ENCODE assay signal across 22 cellular contexts in genomic region chr12:12731785-12732184, GRCh38. TPM values are rescaled to one million over a fixed set of nuclear protein-coding genes. Genes with fewer than 3 reads are reported as not detected.
DNase-seq lines count a peak whose midpoint lies in the region; ATAC-seq, FAIRE-seq and TF ChIP-seq lines count a peak whose summit lies in the region.
"Had no signal": no experiment of that assay in that cellular context is flagged by ENCODE, and none has a peak within 500 bp of the region (broad histone marks: within the 10 kb centered on the region; RNA-seq: fewer than 3 reads in every experiment).

No MANE protein-coding gene starts in this region.

- H3K9me3 ChIP-seq in SK-N-SH (no peaks in the 10 kb centered on the region), osteoblast (ENCODE audit: low read depth, low read length) (no peaks in the 10 kb centered on the region), Peyer's patch (no peaks in the 10 kb centered on the region)
- H3K9me3 ChIP-seq: BE2C, MG63 had no signal

- H3K9ac ChIP-seq in SK-N-SH, result no peak overlapping the region

- H3K36me3 Mint-ChIP-seq in activated naive CD8-positive, alpha-beta T cell, result peaks cover 2% of the 10 kb centered on the region
- peaks cover 34% of the 10 kb centered on the region for H3K36me3 Mint-ChIP-seq in activated naive CD8-positive, alpha-beta T cell treated with anti-CD3 and anti-CD28 coated beads for 36 hours
- peaks cover 73% of the 10 kb centered on the region for H3K36me3 Mint-ChIP-seq in activated T-helper 17 cell treated with anti-CD3 and anti-CD28 coated beads, Interleukin-2, amount 50 U/mL, for 72 hours (ENCODE audit: low read depth)

- TF ChIP-seq POLR2A in Peyer's patch (IDR thresholded peaks at IDR 0.05), result no peak

- no peaks in the 10 kb centered on the region for H4K20me1 ChIP-seq in SK-N-SH (ENCODE audit: insufficient read depth)
- H4K20me1 ChIP-seq in osteoblast (ENCODE audit: insufficient read depth, low read length), result no peaks in the 10 kb centered on the region

- peaks cover 21% of the 10 kb centered on the region for H3F3A ChIP-seq in SK-N-SH (replicated peaks; ENCODE audit: insufficient read depth)

- H3K4me1 Mint-ChIP-seq in activated naive CD8-positive, alpha-beta T cell (ENCODE audit: low read depth), result peaks cover 58% of the 10 kb centered on the region
- peaks cover 38% of the 10 kb centered on the region for H3K4me1 Mint-ChIP-seq in activated naive CD8-positive, alpha-beta T cell treated with anti-CD3 and anti-CD28 coated beads for 36 hours
- peaks cover 29% of the 10 kb centered on the region for H3K4me1 Mint-ChIP-seq in activated T-helper 17 cell treated with anti-CD3 and anti-CD28 coated beads, Interleukin-2, amount 50 U/mL, for 72 hours

- 95% methylated on average over 6 of the region's 6 CpGs for WGBS in SK-N-SH (ENCODE audit: low lambda C conversion rate)

- no peaks in the 10 kb centered on the region for H3K9me3 Mint-ChIP-seq in activated naive CD8-positive, alpha-beta T cell (ENCODE audit: low read depth)
- H3K9me3 Mint-ChIP-seq in activated naive CD8-positive, alpha-beta T cell treated with anti-CD3 and anti-CD28 coated beads for 36 hours, result no peaks in the 10 kb centered on the region
- no peaks in the 10 kb centered on the region for H3K9me3 Mint-ChIP-seq in activated T-helper 17 cell treated with anti-CD3 and anti-CD28 coated beads, Interleukin-2, amount 50 U/mL, for 72 hours
- H3K9me3 Mint-ChIP-seq: GM23338 had no signal

- H3K27ac ChIP-seq in SK-N-SH (ENCODE audit: low read depth in 2 of 2, low read length in 1 of 2) (no peak overlapping the region), osteoblast (ENCODE audit: low read depth, low read length) (peak overlapping the region; percentile 25), Peyer's patch (no peak overlapping the region)

- H3K4me3 ChIP-seq in SK-N-SH (ENCODE audit: low read depth in 2 of 2, low read length in 1 of 2) (no peak overlapping the region), osteoblast (ENCODE audit: insufficient read depth, low read length) (no peak overlapping the region), Peyer's patch (no peak overlapping the region)
- H3K4me3 ChIP-seq: GM12878, GM23338, MG63 had no signal

- peak overlapping the region; percentile 16 for H3K27ac Mint-ChIP-seq in activated naive CD8-positive, alpha-beta T cell
- H3K27ac Mint-ChIP-seq in activated naive CD8-positive, alpha-beta T cell treated with anti-CD3 and anti-CD28 coated beads for 36 hours, result no peak overlapping the region
- no peak overlapping the region for H3K27ac Mint-ChIP-seq in activated T-helper 17 cell treated with anti-CD3 and anti-CD28 coated beads, Interleukin-2, amount 50 U/mL, for 72 hours
- H3K27ac Mint-ChIP-seq: GM23338 had no signal

- H3K4me1 ChIP-seq in SK-N-SH (ENCODE audit: control insufficient read depth in 1 of 2, insufficient read depth in 2 of 2, low read depth in 1 of 2, low read length in 1 of 2) (peaks cover 2 to 4% of the 10 kb centered on the region in 2 experiments; a peak in 3 of 4 replicates), osteoblast (ENCODE audit: insufficient read depth, low read length) (peaks cover 55% of the 10 kb centered on the region), Peyer's patch (peaks cover 0 to 8% (median 0%) of the 10 kb centered on the region in 4 donors)
- H3K4me1 ChIP-seq: BE2C had no signal

- no peak for FAIRE-seq in HTR-8/SVneo (lab: Jason Lieb, UNC)
- FAIRE-seq: G401.6, GM12878, GM18507, HepG2 had no signal

- H3K36me3 ChIP-seq in SK-N-SH (replicated peaks in 1 of 2; ENCODE audit: control insufficient read depth in 1 of 2, insufficient read depth in 2 of 2, low read length in 1 of 2) (peaks cover 0 to 2% of the 10 kb centered on the region in 2 experiments), osteoblast (ENCODE audit: insufficient read depth, low read length) (peaks cover 6% of the 10 kb centered on the region), Peyer's patch (no peaks in the 10 kb centered on the region)
- H3K36me3 ChIP-seq: BE2C had no signal

- H3K4me2 ChIP-seq in SK-N-SH (no peak overlapping the region), osteoblast (ENCODE audit: insufficient read depth, low read length) (no peak overlapping the region)
- H3K4me2 ChIP-seq: GM23338 had no signal

- no peaks in the 10 kb centered on the region for H3K27me3 Mint-ChIP-seq in activated naive CD8-positive, alpha-beta T cell
- H3K27me3 Mint-ChIP-seq in activated naive CD8-positive, alpha-beta T cell treated with anti-CD3 and anti-CD28 coated beads for 36 hours, result no peaks in the 10 kb centered on the region
- no peaks in the 10 kb centered on the region for H3K27me3 Mint-ChIP-seq in activated T-helper 17 cell treated with anti-CD3 and anti-CD28 coated beads, Interleukin-2, amount 50 U/mL, for 72 hours

- no peak for ATAC-seq in SK-N-SH treated with all-trans-retinoic acid at 6 μM for 48 hours
- no peak for ATAC-seq in activated T-helper 17 cell treated with anti-CD3 and anti-CD28 coated beads, Interleukin-2, amount 50 U/mL, for 72 hours (replicated peaks)
- ATAC-seq: GM12878, GM23338, HepG2, Right ventricle myocardium inferior had no signal

- no peaks in the 10 kb centered on the region for H3K9me2 ChIP-seq in SK-N-SH

- TF ChIP-seq CTCF in SK-N-SH (IDR thresholded peaks at IDR 0.05) (no peak), osteoblast (IDR thresholded peaks at IDR 0.05; ENCODE audit: extremely low read depth, low read depth, low read length) (no peak), Peyer's patch (IDR thresholded peaks at IDR 0.05) (no peak)

- POLR2A ChIA-PET in SK-N-SH (lab: Yijun Ruan, JAX), result no interaction called here

- DNase-seq in SK-N-SH (no peak), osteoblast (ENCODE audit: insufficient read length, low spot score, missing footprints) (no peak), Peyer's patch (no peak), HTR-8/SVneo (ENCODE audit: insufficient read length, low spot score) (no peak)
- DNase-seq in activated naive CD8-positive, alpha-beta T cell treated with anti-CD3 and anti-CD28 coated beads for 36 hours, result no peak
- DNase-seq: 8988T, BE2C, DND-41, MG63, NCI-H1092 treated with DMSO at 0.1 percent for 48 hours, NCI-H2081 treated with DMSO at 0.1 percent for 48 hours, NCI-H2227 treated with DMSO at 0.1 percent for 48 hours, NCI-H524 had no signal

- TF ChIP-seq EP300 in SK-N-SH (IDR thresholded peaks at IDR 0.05; ENCODE audit: borderline replicate concordance in 1 of 2, low read depth in 1 of 2, low read length in 1 of 2), result no peak

- H3K27me3 ChIP-seq in SK-N-SH (ENCODE audit: insufficient read depth) (no peaks in the 10 kb centered on the region), osteoblast (ENCODE audit: insufficient read depth, low read length) (no peaks in the 10 kb centered on the region), Peyer's patch (no peaks in the 10 kb centered on the region)
- H3K27me3 ChIP-seq: BE2C, MG63 had no signal

- H2AFZ ChIP-seq in SK-N-SH (ENCODE audit: low read depth), result 0 out of 2 replicates have a peak overlapping the region, but pooled peaks have one; percentile 15
- H2AFZ ChIP-seq in osteoblast (ENCODE audit: low read length), result peak overlapping the region; percentile 0
- H2AFZ ChIP-seq: GM23338 had no signal

- TF ChIP-seq RAD21 in SK-N-SH (IDR thresholded peaks at IDR 0.05; ENCODE audit: low read length), result no peak

- H3K79me2 ChIP-seq in SK-N-SH (ENCODE audit: insufficient read depth) (peaks cover 81% of the 10 kb centered on the region), osteoblast (ENCODE audit: insufficient read depth, low read length) (peaks cover 66% of the 10 kb centered on the region)

- no peak overlapping the region for H3K4me3 Mint-ChIP-seq in activated naive CD8-positive, alpha-beta T cell
- H3K4me3 Mint-ChIP-seq in activated naive CD8-positive, alpha-beta T cell treated with anti-CD3 and anti-CD28 coated beads for 36 hours, result no peak overlapping the region
- H3K4me3 Mint-ChIP-seq in activated T-helper 17 cell treated with anti-CD3 and anti-CD28 coated beads, Interleukin-2, amount 50 U/mL, for 72 hours, result peak overlapping the region; percentile 36
- H3K4me3 Mint-ChIP-seq: GM23338 had no signal

- CTCF ChIA-PET in SK-N-SH (lab: Yijun Ruan, JAX), result no interaction called here

TF ChIP-seq in SK-N-SH, 30 proteins besides CTCF, POLR2A, EP300 and RAD21 (continues in another document):
- TF ChIP-seq RCOR1 (IDR thresholded peaks at IDR 0.05; ENCODE audit: low read length), result no peak
- no peak for TF ChIP-seq EZH2phosphoT487 (IDR thresholded peaks at IDR 0.05; ENCODE audit: borderline replicate concordance, low read depth)
- no peak for TF ChIP-seq NFIC (IDR thresholded peaks at IDR 0.05; ENCODE audit: borderline replicate concordance)
- no peak for TF ChIP-seq ELF1 (IDR thresholded peaks at IDR 0.05)

TF ChIP-seq in SK-N-SH treated with all-trans-retinoic acid at 6 μM for 48 hours, 23 proteins besides CTCF, POLR2A, EP300 and RAD21 (continues in another document):
- TF ChIP-seq PPARA (CRISPR knock-in tag; IDR thresholded peaks at IDR 0.05; ENCODE audit: borderline replicate concordance) (no peak), SNAI2 (CRISPR knock-in tag; IDR thresholded peaks at IDR 0.05) (no peak), ZC3H10 (CRISPR knock-in tag; IDR thresholded peaks at IDR 0.05) (no peak)

RNA-seq across cellular contexts. Expression of gene CDKN1B, which starts 14.6 kb away (rescaled TPM):
- 6.8 and 9.2 TPM in 2 replicates for polyA plus RNA-seq in SK-N-SH (2012; rRNA removed)
- 6.9 and 8.8 TPM in 2 replicates for polyA plus RNA-seq in SK-N-SH (2012; cell fraction: cytosol; rRNA removed)
- polyA plus RNA-seq in SK-N-SH (2012; cell fraction: nucleus; rRNA removed), result 7.4 and 8.4 TPM in 2 replicates
- 10 to 100 TPM; 26.0 to 26.1 TPM for total RNA-seq in activated naive CD8-positive, alpha-beta T cell treated with anti-CD3 and anti-CD28 coated beads for 36 hours
- 10 to 100 TPM; 41.1 to 95.4 TPM for total RNA-seq in activated T-helper 17 cell treated with anti-CD3 and anti-CD28 coated beads, Interleukin-2, amount 50 U/mL, for 72 hours
- 44.5 and 52.8 TPM in 2 replicates for total RNA-seq in osteoblast
- total RNA-seq in Peyer's patch, result 10 to 100 TPM; 37.7 to 66.0 (median 48.1) TPM

RNA-seq across cellular contexts. Expression of gene GPR19, which starts 35.8 kb away (rescaled TPM):
- 0.41 and 0.55 TPM in 2 replicates for polyA plus RNA-seq in SK-N-SH (2012; rRNA removed)
- polyA plus RNA-seq in SK-N-SH (2012; cell fraction: cytosol; rRNA removed), result 0.37 and 0.39 TPM in 2 replicates
- 0.23 and 0.66 TPM in 2 replicates for polyA plus RNA-seq in SK-N-SH (2012; cell fraction: nucleus; rRNA removed)
- 10 to 100 TPM; 10.3 to 11.3 TPM for total RNA-seq in activated naive CD8-positive, alpha-beta T cell treated with anti-CD3 and anti-CD28 coated beads for 36 hours
- 10 to 100 TPM; 25.2 to 32.7 TPM for total RNA-seq in activated T-helper 17 cell treated with anti-CD3 and anti-CD28 coated beads, Interleukin-2, amount 50 U/mL, for 72 hours
- total RNA-seq in osteoblast (under 0.01 and 0.36 TPM in 2 replicates), Peyer's patch (1 to 10 TPM in 1 of 4 donors, under 1 TPM in 1, not detected in 2; 0.54 to 1.2 TPM)
- total RNA-seq: Right ventricle myocardium inferior had no signal

RNA-seq across cellular contexts. Expression of gene APOLD1, which starts 53.7 kb away (rescaled TPM):
- 1.6 and 1.7 TPM in 2 replicates for polyA plus RNA-seq in SK-N-SH (2012; rRNA removed)
- polyA plus RNA-seq in SK-N-SH (2012; cell fraction: cytosol; rRNA removed), result 1.4 TPM in 2 replicates
- polyA plus RNA-seq in SK-N-SH (2012; cell fraction: nucleus; rRNA removed), result 3.5 and 4.8 TPM in 2 replicates
- 1 to 10 TPM; 2.3 to 3.1 TPM for total RNA-seq in activated naive CD8-positive, alpha-beta T cell treated with anti-CD3 and anti-CD28 coated beads for 36 hours
- total RNA-seq in activated T-helper 17 cell treated with anti-CD3 and anti-CD28 coated beads, Interleukin-2, amount 50 U/mL, for 72 hours, result 10 to 100 TPM in 1 of 2 donors, 1 to 10 TPM in 1; 8.7 to 42.2 TPM
- total RNA-seq in osteoblast (3.2 and 3.3 TPM in 2 replicates), Peyer's patch (10 to 100 TPM in 1 of 4 donors, 1 to 10 TPM in 3; 2.3 to 14.9 (median 5.6) TPM)
